ENCODE assay signal across 8 cellular contexts in the genomic region with DNA sequence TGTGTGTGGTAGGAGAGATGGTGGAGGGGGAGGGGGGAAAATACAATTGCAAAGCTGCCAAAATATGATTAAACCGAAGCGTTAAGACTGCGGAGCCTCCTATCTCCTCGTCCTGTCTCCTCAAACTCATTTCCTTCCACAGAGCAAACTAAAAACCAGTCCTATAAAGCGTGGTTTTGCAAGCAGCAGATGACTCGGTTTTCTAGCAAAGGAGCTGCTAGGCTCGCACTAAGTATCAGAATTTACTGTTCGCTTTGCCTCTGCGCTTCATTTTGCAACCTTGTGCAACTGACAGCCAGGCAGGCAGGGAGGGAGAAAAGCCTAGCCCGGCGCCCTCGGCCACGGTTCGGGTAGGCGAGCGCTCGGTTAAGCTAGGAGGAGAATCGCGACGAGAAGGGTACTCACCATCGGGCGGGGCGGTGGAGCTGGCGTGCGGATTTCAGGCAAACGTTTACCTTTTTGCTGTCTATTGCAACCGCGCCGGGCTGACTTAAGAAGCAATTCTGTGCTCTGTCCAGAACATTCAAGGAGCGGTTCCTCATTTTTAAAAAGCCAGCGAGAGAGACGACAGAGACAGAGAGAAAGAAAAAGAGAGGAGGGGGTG. TPM values are rescaled to one million over a fixed set of nuclear protein-coding genes. Genes with fewer than 3 reads are reported as not detected.
DNase-seq lines count a peak whose midpoint lies in the region; ATAC-seq and TF ChIP-seq lines count a peak whose summit lies in the region.

No MANE protein-coding gene starts in this region.

- H3K4me3 ChIP-seq in NT2/D1 (ENCODE audit: insufficient read length, low read depth) (peak overlapping the region; percentile 31), epithelial cell of esophagus (ENCODE audit: low read length) (peak overlapping the region; percentile 90)

- H3K4me1 ChIP-seq in NT2/D1 (ENCODE audit: insufficient read depth, insufficient read length), result peaks cover 1% of the 10 kb centered on the region

- no peaks in the 10 kb centered on the region for H3K9me3 ChIP-seq in NT2/D1 (ENCODE audit: insufficient read depth, low read length)

- DNase-seq in GM20000 (ENCODE audit: low spot score) (peak; percentile 10), NT2/D1 (ENCODE audit: low read depth, low spot score) (no peak), epithelial cell of esophagus (ENCODE audit: low read depth) (peak; percentile 63), omental fat pad (ENCODE audit: low spot score) (no peak), medulla oblongata (ENCODE audit: extremely low spot score) (no peak), SK-N-DZ (ENCODE audit: low spot score) (no peak)

- H3K27me3 ChIP-seq in NT2/D1 (ENCODE audit: insufficient read depth, insufficient read length), result peaks cover 92% of the 10 kb centered on the region

- no peaks in the 10 kb centered on the region for H3K36me3 ChIP-seq in NT2/D1 (ENCODE audit: insufficient read depth, insufficient read length, low read length)

- ATAC-seq in omental fat pad (ENCODE audit: low FRiP score) (peak; percentile 25), GM21423 (IDR thresholded peaks at IDR 0.05; ENCODE audit: unreplicated experiment) (no peak), HG02610 (IDR thresholded peaks at IDR 0.05; ENCODE audit: unreplicated experiment) (no peak)

- TF ChIP-seq CTCF in GM20000 (IDR thresholded peaks at IDR 0.05; ENCODE audit: extremely low read depth, missing control alignments), result no peak
- no peak for TF ChIP-seq CTCF in epithelial cell of esophagus (IDR thresholded peaks at IDR 0.05; ENCODE audit: insufficient read depth, low read depth, low read length, missing control alignments)
- no peak for TF ChIP-seq CTCF in omental fat pad (IDR thresholded peaks at IDR 0.05)

- H3K9ac ChIP-seq in NT2/D1 (ENCODE audit: insufficient read length, low read depth), result peak overlapping the region; percentile 46

RNA-seq across cellular contexts. Expression of a gene that starts 3.8 kb away (rescaled TPM):
- 10 to 100 TPM in 3 of 4 donors, 1 to 10 TPM in 1; 8.9 to 41.8 (median 20.1) TPM for total RNA-seq in omental fat pad
- polyA plus RNA-seq in SK-N-DZ (2014; cell fraction: cytosol; rRNA removed), result 2.2 and 3.2 TPM in 2 replicates
- 1.5 and 3.6 TPM in 2 replicates for polyA plus RNA-seq in SK-N-DZ (2014; cell fraction: nucleus; rRNA removed)

Comparison
In these comparisons a context has a peak if more than half of its experiments do, and no peak if none do; other contexts are left out.
1. DNase-seq: peak in GM20000 (single experiment) and epithelial cell of esophagus (single experiment); none in NT2/D1 (single experiment), omental fat pad (single experiment), medulla oblongata (single experiment) and SK-N-DZ (single experiment).